15 cellular contexts compared by ENCODE assay signal in the genomic region with DNA sequence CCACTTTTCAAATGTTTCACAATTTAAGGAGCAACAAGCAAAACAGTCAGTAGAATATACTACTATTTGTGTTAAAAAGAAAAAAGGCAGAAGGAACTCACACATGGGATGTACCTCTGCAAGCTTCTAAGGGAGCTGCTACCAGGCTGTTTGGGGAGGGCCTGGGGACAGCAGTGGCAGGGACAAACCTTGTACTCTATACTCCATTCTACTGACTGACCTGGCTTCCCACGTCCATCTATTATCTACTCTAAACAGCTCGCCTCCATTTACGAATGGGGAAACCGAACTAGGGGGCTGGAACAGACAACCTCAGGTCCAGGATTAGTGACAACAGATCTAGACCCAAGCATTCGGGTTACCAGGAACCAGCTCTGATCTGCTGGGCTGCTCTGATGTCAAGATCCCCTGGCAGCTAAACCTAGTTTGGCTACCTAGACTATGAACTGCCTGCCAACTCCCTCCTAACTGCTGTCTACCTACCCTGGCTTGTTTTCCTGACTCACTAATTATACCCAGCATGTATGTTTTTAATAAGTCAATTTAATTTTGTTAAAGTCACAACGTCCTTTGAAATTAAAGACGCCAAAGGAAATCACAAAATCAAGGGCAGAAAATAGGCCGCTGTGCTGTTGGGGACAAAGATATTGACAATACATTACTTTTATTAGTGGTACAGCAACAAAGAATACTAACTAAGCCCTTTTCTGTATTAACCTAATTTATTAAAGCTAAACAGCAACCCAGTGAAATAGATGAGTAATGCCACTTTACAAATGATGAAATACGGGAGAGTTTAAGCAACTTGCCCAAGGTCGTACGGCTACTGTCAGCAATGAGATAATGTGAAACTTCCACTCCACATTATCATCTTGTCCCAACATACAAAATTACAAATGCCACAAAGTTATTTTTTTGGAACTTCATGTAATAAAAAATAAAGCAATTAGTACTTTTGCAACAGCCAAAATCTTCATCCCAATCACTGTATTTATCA. TPM values are rescaled to one million over a fixed set of nuclear protein-coding genes. Genes with fewer than 3 reads are reported as not detected.
DNase-seq lines count a peak whose midpoint lies in the region; ATAC-seq, FAIRE-seq and TF ChIP-seq lines count a peak whose summit lies in the region.
"Had no signal": no experiment of that assay in that cellular context is flagged by ENCODE, and none has a peak within 500 bp of the region (broad histone marks: within the 10 kb centered on the region; RNA-seq: fewer than 3 reads in every experiment).

No MANE protein-coding gene starts in this region.

- POLR2A ChIA-PET in HEK293 (lab: Yijun Ruan, JAX): interaction anchor here (0.7 kb wide), 1 partner anchor 1790 kb away, joined by 10 read pairs; no protein-coding TSS in a partner anchor
- POLR2A ChIA-PET in K562 (lab: Yijun Ruan, JAX): interaction anchor here (1.9 to 4.2 kb wide), 2 partner anchors 12 to 15 kb away, joined by 6 to 27 read pairs; no protein-coding TSS in a partner anchor

- H3K27ac ChIP-seq in HEK293 (ENCODE audit: extremely low read depth, low read depth, low read length): no peak overlapping the region
- peak overlapping the region; percentile 4; the same call in 1 of the 3 replicates for H3K27ac ChIP-seq in K562 (ENCODE audit: extremely low read depth, low read depth, low read length)
- H3K27ac ChIP-seq in right cardiac atrium (ENCODE audit: low read length): peak overlapping the region; percentile 63
- peak overlapping the region in 6 of 8 donors; percentile 24 to 97 (median 83) for H3K27ac ChIP-seq in spleen
- H3K27ac ChIP-seq: prostate gland, SJSA1 had no signal

- no peak for FAIRE-seq in K562 (lab: Jason Lieb, UNC)

- H3K4me3 ChIP-seq in HEK293 (ENCODE audit: low read depth, low read length): no peak overlapping the region
- H3K4me3 ChIP-seq in K562: no peak overlapping the region
- H3K4me3 ChIP-seq in right cardiac atrium (ENCODE audit: low read length): no peak overlapping the region
- peak overlapping the region in 1 of 8 donors; percentile 86 for H3K4me3 ChIP-seq in spleen
- no peak overlapping the region for H3K4me3 ChIP-seq in mucosa of descending colon
- H3K4me3 ChIP-seq: prostate gland, SJSA1 had no signal

- no peak overlapping the region for H3K4me2 ChIP-seq in K562 (ENCODE audit: insufficient read depth, low read length)

- H3K9me1 ChIP-seq in K562 (ENCODE audit: control insufficient read depth, insufficient read depth, low read length): no peaks in the 10 kb centered on the region

- ATAC-seq in K562: peak; percentile 16; the same call in 2 of the 3 replicates
- no peak for ATAC-seq in right cardiac atrium
- no peak for ATAC-seq in GM18498 (IDR thresholded peaks at IDR 0.05; ENCODE audit: unreplicated experiment)
- ATAC-seq in mucosa of descending colon: no peak
- ATAC-seq: activated naive CD8-positive, alpha-beta T cell treated with anti-CD3 and anti-CD28 coated beads, Interleukin-2, amount 50 U/mL, for 24 hours; effector memory CD8-positive, alpha-beta T cell had no signal

- in situ Hi-C loops in K562 (cut with MboI) (no loop called here), GM13977 (cut with MboI; ENCODE audit: low pct_unique_long_range_greater_than_20kb, low sequenced_read_pairs, unreplicated experiment) (no loop called here)

- H3K9ac ChIP-seq in K562 (ENCODE audit: insufficient read depth in 1 of 2, low read depth in 2 of 2, low read length in 2 of 2): no peak overlapping the region

- 69% methylated on average over 11 of the region's 11 CpGs for WGBS in K562 (ENCODE audit: insufficient coverage, low coverage, missing lambda C conversion rate)
- 78% methylated on average over 11 of the region's 11 CpGs for WGBS in right cardiac atrium
- WGBS in spleen, 5 donors: 70 to 84% (median 80%) methylated on average over 11 of the region's 11 CpGs

- BruUV-seq in K562 (replicated peaks; lab: Mats Ljungman, UMichigan): no TSS peak

- TF ChIP-seq POLR2A in K562 (conservative IDR thresholded peaks at IDR 0.05): no peak
- TF ChIP-seq POLR2A in spleen (IDR thresholded peaks at IDR 0.05): no peak

- CTCF ChIA-PET in HEK293 (lab: Yijun Ruan, JAX) (interaction anchor here (0.6 to 1.5 kb wide), 4 partner anchors 9 to 276 kb away, joined by 3 to 6 read pairs (median 3); no protein-coding TSS in a partner anchor), K562 (lab: Yijun Ruan, JAX; ENCODE audit: low intra/inter-chr PET ratio) (no interaction called here)

- no peaks in the 10 kb centered on the region for H3K27me3 ChIP-seq in K562 (ENCODE audit: control insufficient read depth in 2 of 2, insufficient read depth in 2 of 2, low read length in 2 of 2)
- no peaks in the 10 kb centered on the region for H3K27me3 ChIP-seq in right cardiac atrium (ENCODE audit: control insufficient read depth, insufficient read depth)
- no peaks in the 10 kb centered on the region for H3K27me3 ChIP-seq in spleen (replicated peaks in 1 of 7)
- H3K27me3 ChIP-seq: SJSA1 had no signal

- peaks cover 44% of the 10 kb centered on the region for H4K20me1 ChIP-seq in K562 (replicated peaks; ENCODE audit: control insufficient read depth, insufficient read depth, low read length)

- TF ChIP-seq CTCF in HEK293 (tag by site-specific recombination; IDR thresholded peaks at IDR 0.05): no peak
- TF ChIP-seq CTCF in K562 (IDR thresholded peaks at IDR 0.05 in 2 of 3, conservative IDR thresholded peaks at IDR 0.05 in 1 of 3; ENCODE audit: insufficient read depth in 2 of 3, low read depth in 1 of 3, low read length in 3 of 3): no peak
- TF ChIP-seq CTCF in spleen (IDR thresholded peaks at IDR 0.05 in 8 of 11, conservative IDR thresholded peaks at IDR 0.05 in 3 of 11): no peak
- TF ChIP-seq CTCF in GM13977 (IDR thresholded peaks at IDR 0.05; ENCODE audit: extremely low read depth, insufficient read depth, missing control alignments): no peak
- no peak for TF ChIP-seq CTCF in mucosa of descending colon (IDR thresholded peaks at IDR 0.05)

- H3K9me3 ChIP-seq in HEK293 (ENCODE audit: control insufficient read depth, insufficient read depth, low read depth, low read length) (no peaks in the 10 kb centered on the region), K562 (replicated peaks; ENCODE audit: control insufficient read depth, insufficient read depth, low read depth, low read length) (peaks cover 6% of the 10 kb centered on the region), right cardiac atrium (ENCODE audit: control insufficient read depth, low read length) (no peaks in the 10 kb centered on the region), spleen (no peaks in the 10 kb centered on the region), mucosa of descending colon (no peaks in the 10 kb centered on the region)
- H3K9me3 ChIP-seq: prostate gland, SJSA1 had no signal

- H2AFZ ChIP-seq in K562 (ENCODE audit: low read depth, low read length): no peak overlapping the region

- H3K79me2 ChIP-seq in K562 (ENCODE audit: control insufficient read depth, insufficient read depth, low read length): peaks cover 100% of the 10 kb centered on the region

- no peak for TF ChIP-seq RAD21 in K562 (CRISPR knock-in tag; conservative IDR thresholded peaks at IDR 0.05 in 1 of 2, IDR thresholded peaks at IDR 0.05 in 1 of 2)

- DNase-seq in K562 (ENCODE audit: extremely low read depth in 1 of 4, low spot score in 3 of 4) (no peak), right cardiac atrium (no peak), spleen (no peak), GM13977 (ENCODE audit: low spot score) (no peak), mucosa of descending colon (no peak)
- DNase-seq in activated CD8-positive, alpha-beta memory T cell treated with anti-CD3 and anti-CD28 coated beads for 24 hours: no peak
- DNase-seq: activated naive CD8-positive, alpha-beta T cell treated with anti-CD3 and anti-CD28 coated beads, Interleukin-2, amount 50 U/mL, for 24 hours; effector memory CD8-positive, alpha-beta T cell; mesendoderm; NCI-H1694; stimulated activated naive CD4-positive, alpha-beta T cell had no signal

- no peak for TF ChIP-seq EP300 in K562 (IDR thresholded peaks at IDR 0.05; ENCODE audit: low read length)

- H3K36me3 ChIP-seq in HEK293 (ENCODE audit: control insufficient read depth in 2 of 2, insufficient read depth in 1 of 2, low read length in 2 of 2): no peaks in the 10 kb centered on the region
- H3K36me3 ChIP-seq in K562 (ENCODE audit: control insufficient read depth, insufficient read depth, low read length): peaks cover 35% of the 10 kb centered on the region
- peaks cover 0 to 15% (median 0%) of the 10 kb centered on the region in 6 donors for H3K36me3 ChIP-seq in spleen
- H3K36me3 ChIP-seq in mucosa of descending colon (ENCODE audit: low read depth): no peaks in the 10 kb centered on the region
- H3K36me3 ChIP-seq: prostate gland had no signal

- H3K4me1 ChIP-seq in HEK293 (ENCODE audit: control insufficient read depth, insufficient read depth, low read length) (peaks cover 13% of the 10 kb centered on the region; the same call in 1 of the 2 replicates), K562 (replicated peaks in 1 of 2; ENCODE audit: control insufficient read depth in 2 of 2, insufficient read depth in 2 of 2, low read length in 2 of 2) (peaks cover 20 to 29% of the 10 kb centered on the region in 2 experiments; a peak in 4 of 5 replicates), right cardiac atrium (ENCODE audit: control insufficient read depth, insufficient read depth, low read length) (peaks cover 21% of the 10 kb centered on the region), spleen (peaks cover 31 to 100% (median 93%) of the 10 kb centered on the region in 6 donors), mucosa of descending colon (ENCODE audit: low read depth) (peaks cover 15% of the 10 kb centered on the region)

- intact Hi-C loops in K562 (cut with micrococcal nuclease) (no loop called here), right cardiac atrium (cut with DNase I) (no loop called here), spleen (cut with DNase I; ENCODE audit: low total_unique reads) (no loop called here), mucosa of descending colon (cut with DNase I, micrococcal nuclease) (no loop called here)

RNA-seq across cellular contexts. Expression of gene PSAP, which starts 5.3 kb away (rescaled TPM):
- 516 and 975 TPM in 2 replicates for total RNA-seq in K562 (2011; cell fraction: chromatin; rRNA removed; ENCODE audit: low replicate concordance)
- 1,506 and 1,517 TPM in 2 replicates for total RNA-seq in K562 (2011; cell fraction: nucleolus; rRNA removed)
- 977 and 1,240 TPM in 2 replicates for total RNA-seq in K562 (2011; cell fraction: nucleoplasm; rRNA removed)
- 300 and 431 TPM in 2 replicates for total RNA-seq in K562 (2014; rRNA removed)
- 231 and 245 TPM in 2 replicates for total RNA-seq in K562 (2014; rRNA removed; fragmentation: Illumina TruSeq; extraction: Trizol)
- total RNA-seq in K562 (2015; rRNA removed; fragmentation: Illumina TruSeq; extraction: Trizol): 354 and 357 TPM in 2 replicates
- total RNA-seq in K562 (2021): 458 and 473 TPM in 2 replicates
- 613 and 630 TPM in 2 replicates for polyA plus RNA-seq in K562 (2011; rRNA removed)
- polyA plus RNA-seq in K562 (2011; cell fraction: cytosol; rRNA removed): 632 and 704 TPM in 2 replicates
- 504 and 505 TPM in 2 replicates for polyA plus RNA-seq in K562 (2011; cell fraction: nucleus; rRNA removed)
- 541 and 1,183 TPM in 2 replicates for polyA plus RNA-seq in K562 (2012)
- 439 and 442 TPM in 2 replicates for polyA plus RNA-seq in K562 (2014; fragmentation: Illumina TruSeq; extraction: Trizol)
- polyA plus RNA-seq in K562 (2014; fragmentation: Nextera tagmentation; extraction: Ambion mirVana): 100 to 1,000 TPM; 429 to 700 TPM
- polyA plus RNA-seq in K562 (2014; rRNA removed): 399 and 425 TPM in 2 replicates
- 379 and 426 TPM in 2 replicates for polyA minus RNA-seq in K562 (2011; rRNA and poly(A)+ RNA removed)
- 290 and 309 TPM in 2 replicates for polyA minus RNA-seq in K562 (2011; cell fraction: cytosol; rRNA and poly(A)+ RNA removed)
- 87.5 and 138 TPM in 2 replicates for polyA minus RNA-seq in K562 (2011; cell fraction: nucleus; rRNA and poly(A)+ RNA removed)
- 1,000 to 10,000 TPM; 1,345 to 1,678 (median 1,522) TPM for total RNA-seq in right cardiac atrium
- polyA plus RNA-seq in right cardiac atrium: 897 TPM
- 1,000 to 10,000 TPM; 1,269 to 1,826 (median 1,507) TPM for total RNA-seq in spleen
- 100 to 1,000 TPM; 363 to 690 (median 437) TPM for polyA plus RNA-seq in spleen
- 100 to 1,000 TPM; 561 to 810 (median 653) TPM for total RNA-seq in mucosa of descending colon

Comparison
In these comparisons a context has a peak if more than half of its experiments do, and no peak if none do; other contexts are left out.
1. Of the 44 proteins assayed by ChIP-seq in both K562 and HEK293: peak only in K562: TRIM28; only in HEK293: none; in both: none; in neither: 43.